ENCODE assay signal across 11 cellular contexts in the genomic region with DNA sequence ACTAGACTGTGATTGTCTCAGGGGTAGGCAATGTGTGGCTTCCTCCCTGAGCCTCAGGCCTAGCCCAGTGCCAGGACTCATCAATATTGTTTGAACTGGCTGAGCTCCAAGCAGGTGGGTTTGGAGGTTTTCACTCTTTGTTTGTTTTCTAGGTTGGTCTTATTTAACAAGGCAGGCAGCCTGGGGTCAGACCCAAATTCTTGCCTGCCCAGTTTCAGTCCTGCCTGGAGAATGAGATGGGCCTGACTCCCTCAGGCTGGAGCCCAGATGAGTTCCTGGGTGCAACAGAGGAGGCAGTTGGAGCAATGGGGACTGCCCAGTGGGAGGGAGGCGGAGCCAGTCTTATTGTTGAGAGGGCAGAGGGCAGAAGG. TPM values are rescaled to one million over a fixed set of nuclear protein-coding genes. Genes with fewer than 3 reads are reported as not detected.
DNase-seq lines count a peak whose midpoint lies in the region; ATAC-seq and TF ChIP-seq lines count a peak whose summit lies in the region.
"Had no signal": no experiment of that assay in that cellular context is flagged by ENCODE, and none has a peak within 500 bp of the region (broad histone marks: within the 10 kb centered on the region; RNA-seq: fewer than 3 reads in every experiment).

No MANE protein-coding gene starts in this region.

- no peak for ATAC-seq in activated naive CD8-positive, alpha-beta T cell treated with anti-CD3 and anti-CD28 coated beads, Interleukin-2, amount 50 U/mL, for 24 hours

- H2AK5ac ChIP-seq in H9 (ENCODE audit: insufficient read length, low read length), result no peak overlapping the region

- peak overlapping the region; percentile 53 for H3K4me3 ChIP-seq in LNCaP clone FGC (ENCODE audit: low read depth, low read length)
- H3K4me3 ChIP-seq in esophagus squamous epithelium, result no peak overlapping the region
- no peak overlapping the region for H3K4me3 ChIP-seq in stomach
- H3K4me3 ChIP-seq: ascending aorta had no signal

- TF ChIP-seq CTCF in LNCaP clone FGC (IDR thresholded peaks at IDR 0.05; ENCODE audit: control insufficient read depth, extremely low read depth, insufficient read depth) (no peak), esophagus squamous epithelium (IDR thresholded peaks at IDR 0.05) (no peak), stomach (IDR thresholded peaks at IDR 0.05) (no peak), H9 (conservative IDR thresholded peaks at IDR 0.05) (no peak)

- H3K27ac ChIP-seq in esophagus squamous epithelium (peak overlapping the region; percentile 34 to 83 (median 61)), stomach (peak overlapping the region; percentile 78 to 90 (median 84)), H9 (ENCODE audit: insufficient read length, low read depth, low read length) (no peak overlapping the region)
- H3K27ac ChIP-seq: ascending aorta, HL-60 had no signal

- H3T11ph ChIP-seq in H9 (ENCODE audit: low read length), result no peak overlapping the region

- peaks cover 34 to 40% of the 10 kb centered on the region in 2 experiments for H3K4me1 Mint-ChIP-seq in H9
- H3K4me1 Mint-ChIP-seq in activated naive CD8-positive, alpha-beta T cell treated with anti-CD3 and anti-CD28 coated beads, Interleukin-2, amount 50 U/mL, for 24 hours, result peaks cover 14% of the 10 kb centered on the region
- peaks cover 5% of the 10 kb centered on the region for H3K4me1 Mint-ChIP-seq in T-helper 2 cell treated with Interferon-gamma antibody and Interleukin-4, amounts not matched to agents 5 μg/mL and 100 μg/mL, for 36 hours (ENCODE audit: low read depth)

- peaks cover 0 to 7% (median 0%) of the 10 kb centered on the region in 3 experiments; a peak in 2 of 7 replicates for H3K36me3 Mint-ChIP-seq in H9 (ENCODE audit: insufficient read depth in 1 of 3, low read depth in 3 of 3)
- H3K36me3 Mint-ChIP-seq in activated naive CD8-positive, alpha-beta T cell treated with anti-CD3 and anti-CD28 coated beads, Interleukin-2, amount 50 U/mL, for 24 hours (ENCODE audit: low read depth), result no peaks in the 10 kb centered on the region
- H3K36me3 Mint-ChIP-seq in T-helper 2 cell treated with Interferon-gamma antibody and Interleukin-4, amounts not matched to agents 5 μg/mL and 100 μg/mL, for 36 hours (ENCODE audit: low read depth), result no peaks in the 10 kb centered on the region

- no peak overlapping the region for H2BK15ac ChIP-seq in H9 (ENCODE audit: low read depth, low read length)

- H3K4me3 Mint-ChIP-seq in H9, result no peak overlapping the region; a peak in 1 of 5 replicates
- H3K4me3 Mint-ChIP-seq in activated naive CD8-positive, alpha-beta T cell treated with anti-CD3 and anti-CD28 coated beads, Interleukin-2, amount 50 U/mL, for 24 hours, result no peak overlapping the region
- no peak overlapping the region for H3K4me3 Mint-ChIP-seq in T-helper 2 cell treated with Interferon-gamma antibody and Interleukin-4, amounts not matched to agents 5 μg/mL and 100 μg/mL, for 36 hours

- TF ChIP-seq EP300 in stomach (IDR thresholded peaks at IDR 0.05), result no peak

- H2BK20ac ChIP-seq in H9 (ENCODE audit: low read depth, low read length, poor library complexity, severe bottlenecking), result no peak overlapping the region

- peaks cover 5% of the 10 kb centered on the region in 2 experiments; a peak in 4 of 5 replicates for H3K9me3 Mint-ChIP-seq in H9
- no peaks in the 10 kb centered on the region for H3K9me3 Mint-ChIP-seq in activated naive CD8-positive, alpha-beta T cell treated with anti-CD3 and anti-CD28 coated beads, Interleukin-2, amount 50 U/mL, for 24 hours
- H3K9me3 Mint-ChIP-seq in T-helper 2 cell treated with Interferon-gamma antibody and Interleukin-4, amounts not matched to agents 5 μg/mL and 100 μg/mL, for 36 hours, result no peaks in the 10 kb centered on the region

- peaks cover 0 to 26% (median 0%) of the 10 kb centered on the region in 4 donors for H3K27me3 ChIP-seq in esophagus squamous epithelium
- H3K27me3 ChIP-seq in stomach, result no peaks in the 10 kb centered on the region
- H3K27me3 ChIP-seq in H9 (ENCODE audit: insufficient read depth, low read length), result no peaks in the 10 kb centered on the region
- H3K27me3 ChIP-seq: ascending aorta had no signal

- no peak overlapping the region for H3K56ac ChIP-seq in H9 (ENCODE audit: insufficient read length, low read depth, low read length)

- H3K4me1 ChIP-seq in esophagus squamous epithelium (peaks cover 5 to 43% (median 28%) of the 10 kb centered on the region in 3 donors), stomach (peaks cover 42 to 57% (median 49%) of the 10 kb centered on the region in 4 donors), H9 (ENCODE audit: insufficient read depth, low read length) (peaks cover 10% of the 10 kb centered on the region; the same call in 1 of the 2 replicates)
- H3K4me1 ChIP-seq: ascending aorta had no signal

- no peak overlapping the region for H3K18ac ChIP-seq in H9 (ENCODE audit: insufficient read length, low read depth, low read length)

- no peak overlapping the region for H3K23ac ChIP-seq in H9 (ENCODE audit: insufficient read length, low read depth, low read length)

- H4K5ac ChIP-seq in H9 (ENCODE audit: insufficient read length, low read depth, low read length), result no peak overlapping the region

- H3K79me1 ChIP-seq in H9 (ENCODE audit: insufficient read depth, low read depth, low read length, poor library complexity, severe bottlenecking), result no peaks in the 10 kb centered on the region

- H3K9ac ChIP-seq in H9 (ENCODE audit: extremely low read depth, insufficient read length, low read length), result no peak overlapping the region

- no peak overlapping the region for H4K91ac ChIP-seq in H9 (ENCODE audit: insufficient read length, low read depth, low read length)

- WGBS in esophagus squamous epithelium, 2 donors, result 88% methylated on average over 1 of the region's 1 CpG; no CpG with 5 or more reads in 1 of the 2 donors
- 25 to 64% (median 50%) methylated on average over 1 of the region's 1 CpG; no CpG with 5 or more reads in 1 of the 5 donors for WGBS in stomach, 5 donors
- WGBS in H9 (ENCODE audit: extremely low coverage, insufficient read length, low lambda C conversion rate), result no CpG with 5 or more reads among the region's 1 CpG

- H3K27ac Mint-ChIP-seq in H9, result 0 out of 7 replicates have a peak overlapping the region, but pooled peaks of 1 of the 3 experiments have one; percentile 98
- no peak overlapping the region for H3K27ac Mint-ChIP-seq in activated naive CD8-positive, alpha-beta T cell treated with anti-CD3 and anti-CD28 coated beads, Interleukin-2, amount 50 U/mL, for 24 hours
- no peak overlapping the region for H3K27ac Mint-ChIP-seq in T-helper 2 cell treated with Interferon-gamma antibody and Interleukin-4, amounts not matched to agents 5 μg/mL and 100 μg/mL, for 36 hours

- H3K23me2 ChIP-seq in H9 (ENCODE audit: insufficient read length, low read depth, low read length, poor library complexity, severe bottlenecking), result no peaks in the 10 kb centered on the region

- H3K36me3 ChIP-seq in esophagus squamous epithelium (no peaks in the 10 kb centered on the region), stomach (no peaks in the 10 kb centered on the region)
- H3K36me3 ChIP-seq: ascending aorta had no signal

- H3K4ac ChIP-seq in H9 (ENCODE audit: low read depth, low read length), result no peak overlapping the region

- no peak overlapping the region for H3K14ac ChIP-seq in H9 (ENCODE audit: insufficient read depth, low read length)

- H2BK5ac ChIP-seq in H9 (ENCODE audit: insufficient read length, low read length), result no peak overlapping the region

- no peak overlapping the region for H4K8ac ChIP-seq in H9 (replicated peaks; ENCODE audit: insufficient read length, low read depth, low read length)

- H3K9me3 ChIP-seq in esophagus squamous epithelium (no peaks in the 10 kb centered on the region), stomach (no peaks in the 10 kb centered on the region), H9 (ENCODE audit: control insufficient read depth, low read depth, low read length) (no peaks in the 10 kb centered on the region)
- H3K9me3 ChIP-seq: ascending aorta had no signal

- no peak overlapping the region for H2BK12ac ChIP-seq in H9 (ENCODE audit: insufficient read length, low read depth, low read length)

- TF ChIP-seq POLR2A in esophagus squamous epithelium (IDR thresholded peaks at IDR 0.05), result no peak
- TF ChIP-seq POLR2A in stomach (IDR thresholded peaks at IDR 0.05), result no peak

- no peaks in the 10 kb centered on the region for H4K20me1 ChIP-seq in H9 (ENCODE audit: control insufficient read depth, insufficient read depth, insufficient read length)

- no peaks in the 10 kb centered on the region for H3K79me2 ChIP-seq in H9 (ENCODE audit: insufficient read depth, low read length)

- H3K4me2 ChIP-seq in H9 (ENCODE audit: insufficient read depth, insufficient read length, low read length), result no peak overlapping the region

- H2AFZ ChIP-seq in H9 (ENCODE audit: low read length), result no peak overlapping the region

- H2BK120ac ChIP-seq in H9 (ENCODE audit: low read depth, low read length, poor library complexity, severe bottlenecking), result no peak overlapping the region

- DNase-seq in LNCaP clone FGC (ENCODE audit: low read depth) (peak; percentile 100), NCI-H748 (lab: John Stamatoyannopoulos, UW; ENCODE audit: unreplicated experiment) (peak; percentile 99), esophagus squamous epithelium (lab: John Stamatoyannopoulos, UW) (no peak), stomach (peak; percentile 89), H9 (no peak), dedifferentiated amniotic fluid mesenchymal stem cell (ENCODE audit: extremely low spot score) (no peak)
- no peak for DNase-seq in activated naive CD8-positive, alpha-beta T cell treated with anti-CD3 and anti-CD28 coated beads, Interleukin-2, amount 50 U/mL, for 24 hours
- no peak for DNase-seq in T-helper 2 cell treated with Interferon-gamma antibody and Interleukin-4, amounts not matched to agents 5 μg/mL and 100 μg/mL, for 36 hours (ENCODE audit: low spot score)
- DNase-seq: activated CD4-positive, alpha-beta T cell treated with anti-CD3 and anti-CD28 coated beads, Interleukin-2, amount 50 U/mL, for 48 hours had no signal

- intact Hi-C loops in esophagus squamous epithelium (cut with DNase I), result no loop called here
- intact Hi-C loops in stomach (cut with DNase I; ENCODE audit: low total_unique reads), result no loop called here

- peaks cover 1% of the 10 kb centered on the region; the same call in 1 of the 2 replicates for H3K27me3 Mint-ChIP-seq in H9 (ENCODE audit: low read depth)
- H3K27me3 Mint-ChIP-seq in activated naive CD8-positive, alpha-beta T cell treated with anti-CD3 and anti-CD28 coated beads, Interleukin-2, amount 50 U/mL, for 24 hours, result no peaks in the 10 kb centered on the region
- H3K27me3 Mint-ChIP-seq in T-helper 2 cell treated with Interferon-gamma antibody and Interleukin-4, amounts not matched to agents 5 μg/mL and 100 μg/mL, for 36 hours (ENCODE audit: low read depth), result no peaks in the 10 kb centered on the region

RNA-seq across cellular contexts. Expression of a gene that starts 28.3 kb away (rescaled TPM):
- 10 to 100 TPM; 27.3 to 32.1 (median 29.0) TPM for total RNA-seq in esophagus squamous epithelium
- 100 to 1,000 TPM in 1 of 5 donors, 10 to 100 TPM in 4; 27.2 to 155 (median 31.6) TPM for total RNA-seq in stomach
- polyA plus RNA-seq in stomach, result 10 to 100 TPM; 12.4 to 27.1 (median 18.5) TPM
- 94.2 and 95.6 TPM in 2 replicates for total RNA-seq in H9 (2021)

Comparison
In these comparisons a context has a peak if more than half of its experiments do, and no peak if none do; other contexts are left out.
1. DNase-seq: peak in LNCaP clone FGC (single experiment), NCI-H748 (single experiment) and stomach (single experiment); none in esophagus squamous epithelium (single experiment), H9 (single experiment), dedifferentiated amniotic fluid mesenchymal stem cell (single experiment), activated naive CD8-positive, alpha-beta T cell treated with anti-CD3 and anti-CD28 coated beads, Interleukin-2, amount 50 U/mL, for 24 hours (single experiment) and T-helper 2 cell treated with Interferon-gamma antibody and Interleukin-4, amounts not matched to agents 5 μg/mL and 100 μg/mL, for 36 hours (single experiment).